21 cellular contexts compared by ENCODE assay signal in genomic region chr2:186346216-186346615, GRCh38.
"Had no signal": no experiment of that assay in that cellular context is flagged by ENCODE, and none has a peak within 500 bp of the region (broad histone marks: within the 10 kb centered on the region; RNA-seq: fewer than 3 reads in every experiment).

No MANE protein-coding gene starts in this region.

- H3K36me3 ChIP-seq: heart left ventricle, upper lobe of left lung, vagina had no signal

- H3K27ac ChIP-seq: dorsolateral prefrontal cortex, heart left ventricle, spleen, tibial artery, upper lobe of left lung, vagina had no signal

- H3K27ac Mint-ChIP-seq: naive thymus-derived CD8-positive, alpha-beta T cell; stimulated activated memory B cell treated with anti-CD40 and anti-IgM and Interleukin-4, amounts not matched to agents 10 μg/mL and 1 μg/mL and 100 μg/mL, for 72 hours; stimulated activated naive CD8-positive, alpha-beta T cell treated with anti-CD3 and anti-CD28 coated beads, Interleukin-15, Interleukin-2, amounts not matched to agents 100 ng/mL and 50 ng/mL, for 24 hours had no signal

- H3K27me3 ChIP-seq: dorsolateral prefrontal cortex, heart left ventricle, spleen, tibial artery, upper lobe of left lung, vagina had no signal

- H3K9me3 Mint-ChIP-seq: neural crest cell had no signal

- H3K4me3 ChIP-seq: dorsolateral prefrontal cortex, heart left ventricle, mucosa of descending colon, spleen, tibial artery, upper lobe of left lung, vagina had no signal

- H3K4me3 Mint-ChIP-seq: naive thymus-derived CD8-positive, alpha-beta T cell; neural crest cell; stimulated activated memory B cell treated with anti-CD40 and anti-IgM and Interleukin-4, amounts not matched to agents 10 μg/mL and 1 μg/mL and 100 μg/mL, for 72 hours; stimulated activated naive CD8-positive, alpha-beta T cell treated with anti-CD3 and anti-CD28 coated beads, Interleukin-15, Interleukin-2, amounts not matched to agents 100 ng/mL and 50 ng/mL, for 24 hours had no signal

- H3K4me1 ChIP-seq: spleen had no signal

- ATAC-seq: heart left ventricle; left colon; mucosa of descending colon; naive thymus-derived CD8-positive, alpha-beta T cell; sciatic nerve; stimulated activated memory B cell treated with anti-CD40 and anti-IgM and Interleukin-4, amounts not matched to agents 10 μg/mL and 1 μg/mL and 100 μg/mL, for 72 hours had no signal

- DNase-seq: dorsolateral prefrontal cortex; effector CD8-positive, alpha-beta T cell; foreskin melanocyte; heart left ventricle; hippocampal formation; left colon; mammary epithelial cell; mucosa of descending colon; naive thymus-derived CD8-positive, alpha-beta T cell; posterior cingulate gyrus; spleen; stimulated activated CD4-positive, alpha-beta T cell treated with anti-CD3 and anti-CD28 coated beads, Interleukin-15, amount 100 ng/mL, for 24 hours; stimulated activated CD4-positive, alpha-beta T cell treated with anti-CD3 and anti-CD28 coated beads, Interleukin-1b, Interleukin-23, amount 100 ng/mL, for 48 hours; stimulated activated CD4-positive, alpha-beta T cell treated with anti-CD3 and anti-CD28 coated beads, Interleukin-4, amount 100 ng/mL, for 24 hours; tibial artery; upper lobe of left lung had no signal

- H3K27me3 Mint-ChIP-seq: naive thymus-derived CD8-positive, alpha-beta T cell; stimulated activated memory B cell treated with anti-CD40 and anti-IgM and Interleukin-4, amounts not matched to agents 10 μg/mL and 1 μg/mL and 100 μg/mL, for 72 hours; stimulated activated naive CD8-positive, alpha-beta T cell treated with anti-CD3 and anti-CD28 coated beads, Interleukin-15, Interleukin-2, amounts not matched to agents 100 ng/mL and 50 ng/mL, for 24 hours had no signal

- H3K9me3 ChIP-seq: mucosa of descending colon, spleen, tibial artery, upper lobe of left lung, vagina had no signal
